Comparison of ENCODE assay signal across 17 cellular contexts in the genomic region with DNA sequence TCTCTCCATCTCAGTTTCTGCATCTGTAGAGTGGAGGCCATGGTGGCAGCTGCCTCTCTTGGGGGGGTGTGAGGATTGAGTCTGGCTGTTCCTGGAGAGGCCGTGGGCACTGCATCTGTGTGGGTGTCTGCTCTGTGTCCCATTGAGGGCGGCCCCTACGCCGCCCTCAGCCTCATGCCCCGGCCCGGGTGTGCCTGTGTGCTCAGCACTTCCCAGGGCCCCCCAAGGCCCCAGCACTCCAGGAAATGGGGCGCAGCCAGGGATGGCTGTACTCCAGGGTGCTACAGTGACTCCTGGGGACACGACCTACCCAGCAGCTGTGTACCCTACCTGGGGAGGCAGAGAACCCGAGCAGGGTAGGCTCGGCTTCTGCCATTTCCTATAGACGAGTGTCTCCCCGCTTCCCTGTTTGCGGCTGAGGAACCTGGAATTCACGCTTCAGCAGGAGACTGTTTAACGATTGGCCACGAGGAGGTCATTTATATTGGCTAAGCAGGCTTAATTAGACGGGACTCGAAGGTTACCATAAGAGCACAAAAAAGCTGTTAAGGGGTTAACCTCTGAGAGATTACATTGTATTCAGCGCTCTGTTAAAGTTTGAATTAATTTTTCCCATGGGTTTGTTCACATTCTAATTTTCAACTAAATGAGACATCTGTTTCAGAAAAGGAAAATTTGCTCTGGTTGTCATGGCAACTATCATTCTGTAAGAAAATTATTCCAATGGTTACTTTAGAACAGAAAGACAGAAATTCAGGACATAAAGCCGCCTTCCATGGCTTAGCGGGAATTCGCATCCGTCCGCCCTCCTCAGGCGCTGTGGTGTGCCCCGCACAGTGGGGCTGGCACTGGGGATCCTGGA.
"Had no signal": no experiment of that assay in that cellular context is flagged by ENCODE, and none has a peak within 500 bp of the region (broad histone marks: within the 10 kb centered on the region; RNA-seq: fewer than 3 reads in every experiment).

No MANE protein-coding gene starts in this region.

- H3K4me1 ChIP-seq: adrenal gland, lower lobe of right lung, stomach, thyroid gland had no signal

- H3K4me3 ChIP-seq: adrenal gland, hepatocyte, lower lobe of right lung, stomach, thyroid gland had no signal

- H3K27me3 ChIP-seq: adrenal gland, brain microvascular endothelial cell, hepatocyte, thyroid gland had no signal

- H3K27ac Mint-ChIP-seq: activated B cell treated with CpG ODN at 0.5 μM for 24 hours; naive thymus-derived CD4-positive, alpha-beta T cell; T-helper 17 cell had no signal

- H3K36me3 ChIP-seq: adrenal gland, brain microvascular endothelial cell, lower lobe of right lung, stomach, thyroid gland had no signal

- H3K9me3 ChIP-seq: adrenal gland, lower lobe of right lung, stomach, thyroid gland had no signal

- DNase-seq: activated B cell treated with CpG ODN at 0.5 μM for 24 hours; activated CD4-positive, alpha-beta T cell treated with anti-CD3 and anti-CD28 coated beads, Interleukin-2, amount 50 U/mL, for 1 hour; activated naive CD4-positive, alpha-beta T cell treated with anti-CD3 and anti-CD28 coated beads, Interleukin-2, amount 50 U/mL, for 16 hours; activated T-cell treated with anti-CD3 and anti-CD28 coated beads for 4 hours; adrenal gland; brain microvascular endothelial cell; effector CD4-positive, alpha-beta T cell; kidney glomerular epithelial cell; lower lobe of right lung; naive thymus-derived CD4-positive, alpha-beta T cell; occipital lobe; stimulated activated CD4-positive, alpha-beta T cell treated with anti-CD3 and anti-CD28 coated beads, Interleukin-15, amount 100 ng/mL, for 24 hours; stimulated activated CD4-positive, alpha-beta T cell treated with anti-CD3 and anti-CD28 coated beads, Interleukin-4, amount 100 ng/mL, for 24 hours; stomach; T-helper 17 cell; thyroid gland had no signal

- H3K4me1 Mint-ChIP-seq: activated B cell treated with CpG ODN at 0.5 μM for 24 hours; naive thymus-derived CD4-positive, alpha-beta T cell; T-helper 17 cell had no signal

- H3K4me2 ChIP-seq: hepatocyte had no signal

- H2AFZ ChIP-seq: hepatocyte had no signal

- H3K4me3 Mint-ChIP-seq: activated B cell treated with CpG ODN at 0.5 μM for 24 hours; naive thymus-derived CD4-positive, alpha-beta T cell; T-helper 17 cell had no signal

- ATAC-seq: lower lobe of right lung; naive thymus-derived CD4-positive, alpha-beta T cell; T-helper 17 cell had no signal

- H3K27ac ChIP-seq: adrenal gland, brain microvascular endothelial cell, hepatocyte, lower lobe of right lung, stomach, thyroid gland had no signal

- H3K79me2 ChIP-seq: hepatocyte had no signal
